In the genomic region with DNA sequence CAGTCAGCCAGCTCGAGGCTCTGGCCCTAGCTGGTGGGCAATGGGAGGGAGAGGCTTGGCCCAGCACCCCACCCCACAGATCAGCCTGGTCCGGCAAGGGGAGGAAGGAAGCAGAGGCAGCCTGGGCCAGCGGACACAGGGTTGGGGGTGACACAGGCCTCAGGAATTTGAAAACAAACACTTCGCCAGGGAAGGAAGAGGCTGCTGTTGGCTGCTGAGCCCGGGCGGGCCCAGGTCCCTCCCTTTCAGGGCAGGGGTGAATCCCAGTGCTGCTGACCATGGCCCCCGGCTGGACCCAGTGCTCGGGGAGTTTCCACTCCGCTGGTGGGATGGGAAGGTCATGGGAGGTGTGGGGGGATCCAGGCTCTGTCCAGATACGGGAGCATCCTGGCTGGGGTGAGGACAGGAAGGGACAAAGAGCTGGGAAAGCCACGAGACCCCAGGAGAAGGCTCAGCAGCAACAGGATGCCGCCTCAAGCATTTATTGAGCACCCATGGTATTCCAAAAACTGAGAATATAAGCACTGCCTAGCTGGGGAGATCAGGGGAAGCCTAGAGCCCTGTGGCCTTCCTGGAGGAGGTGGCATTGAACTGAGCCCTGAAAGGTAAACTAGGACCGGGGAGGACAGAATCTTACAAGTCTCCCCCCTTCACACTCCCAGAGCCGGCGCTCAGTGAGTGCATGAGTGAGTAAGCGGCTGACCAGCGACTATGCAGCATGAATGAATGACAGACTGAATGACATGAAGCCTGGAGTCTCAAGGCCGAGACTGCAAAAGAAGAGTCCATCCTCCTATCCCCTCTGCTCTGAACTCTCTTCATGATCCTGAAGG, we compare ENCODE assay signal across 8 cellular contexts. TPM values are rescaled to one million over a fixed set of nuclear protein-coding genes. Genes with fewer than 3 reads are reported as not detected.
DNase-seq lines count a peak whose midpoint lies in the region; ATAC-seq, FAIRE-seq and TF ChIP-seq lines count a peak whose summit lies in the region.

No MANE protein-coding gene starts in this region.

- DNase-seq in coronary artery (ENCODE audit: low spot score) = peak; percentile 95
- DNase-seq in HepG2 (ENCODE audit: low spot score) = peak; percentile 87
- peak; percentile 84 for DNase-seq in tibial nerve (ENCODE audit: low spot score in 2 of 2)
- DNase-seq in NAMALWA (ENCODE audit: low spot score) = no peak
- DNase-seq in T-helper 1 cell = no peak
- DNase-seq in NCI-H2107 treated with DMSO at 0.1 percent for 48 hours (lab: John Stamatoyannopoulos, UW; ENCODE audit: unreplicated experiment) = no peak

- TF ChIP-seq RAD21 in HepG2 (CRISPR knock-in tag; IDR thresholded peaks at IDR 0.05) = no peak

- peak; percentile 89 for ATAC-seq in HepG2
- no peak for ATAC-seq in HG02884 (IDR thresholded peaks at IDR 0.05; ENCODE audit: unreplicated experiment)

- no peaks in the 10 kb centered on the region for H3K27me3 ChIP-seq in HUES64 (ENCODE audit: insufficient read depth, low read length)
- no peaks in the 10 kb centered on the region for H3K27me3 ChIP-seq in HepG2 (ENCODE audit: control insufficient read depth in 1 of 2, insufficient read depth in 2 of 2, low read length in 2 of 2)
- no peaks in the 10 kb centered on the region for H3K27me3 ChIP-seq in tibial nerve

- H3K4me1 ChIP-seq in HUES64 (ENCODE audit: insufficient read depth, low read length) (peaks cover 11% of the 10 kb centered on the region), HepG2 (ENCODE audit: insufficient read depth, low read length) (peaks cover 90% of the 10 kb centered on the region), tibial nerve (peaks cover 3 to 58% (median 31%) of the 10 kb centered on the region in 4 donors)

- H2AFZ ChIP-seq in HepG2 (ENCODE audit: low read length) = no peak overlapping the region

- no peaks in the 10 kb centered on the region for H3K9me3 ChIP-seq in HUES64 (ENCODE audit: insufficient read depth, low read depth, low read length)
- no peaks in the 10 kb centered on the region for H3K9me3 ChIP-seq in HepG2 (ENCODE audit: low read length)
- H3K9me3 ChIP-seq in tibial nerve = no peaks in the 10 kb centered on the region

- H4K20me1 ChIP-seq in HepG2 (ENCODE audit: insufficient read depth, low read length) = no peaks in the 10 kb centered on the region

- TF ChIP-seq EP300 in HepG2 (IDR thresholded peaks at IDR 0.05; ENCODE audit: low read depth in 2 of 2, low read length in 2 of 2) (peak; percentile 15 to 76; a peak in 3 of 4 replicates), HepG2 (CRISPR knock-in tag; IDR thresholded peaks at IDR 0.05; ENCODE audit: borderline replicate concordance) (no peak; the same call in 1 of the 2 replicates), tibial nerve (IDR thresholded peaks at IDR 0.05) (peak; percentile 76 to 88)

- H3K36me3 ChIP-seq in HUES64 (ENCODE audit: insufficient read depth, low read length) (no peaks in the 10 kb centered on the region), HepG2 (replicated peaks in 1 of 2; ENCODE audit: control insufficient read depth in 1 of 2, insufficient read depth in 2 of 2, low read length in 2 of 2) (no peaks in the 10 kb centered on the region), tibial nerve (no peaks in the 10 kb centered on the region)

- TF ChIP-seq CTCF in coronary artery (IDR thresholded peaks at IDR 0.05) (no peak), HepG2 (CRISPR knock-in tag; IDR thresholded peaks at IDR 0.05) (0 out of 2 replicates have a peak, but pooled peaks have one; percentile 10), tibial nerve (IDR thresholded peaks at IDR 0.05) (no peak)

- intact Hi-C loops in HepG2 (cut with micrococcal nuclease; ENCODE audit: unreplicated experiment) = loop anchor here (1.0 kb wide), 1 partner anchor 38 kb away; no protein-coding TSS in a partner anchor

- WGBS in HUES64 = 58% methylated on average over 18 of the region's 18 CpGs
- WGBS in HepG2 (ENCODE audit: low lambda C conversion rate) = 5% methylated on average over 14 of the region's 18 CpGs
- WGBS in tibial nerve, 2 donors = 28 to 40% methylated on average over 16 of the region's 18 CpGs

- POLR2A ChIA-PET in HepG2 (lab: Yijun Ruan, JAX) = interaction anchor here (0.7 to 4.5 kb wide), 13 partner anchors 10 to 332 kb away, joined by 3 to 51 read pairs (median 3); a partner anchor contains a TSS

- CTCF ChIA-PET in HepG2 (lab: Yijun Ruan, JAX; ENCODE audit: low intra/inter-chr PET ratio, low total read pairs) = no interaction called here

- H3K4me3 ChIP-seq in HUES64 (ENCODE audit: low read length) (no peak overlapping the region), coronary artery (peak overlapping the region; percentile 35), HepG2 (replicated peaks in 1 of 3; ENCODE audit: insufficient read depth in 1 of 3, low read depth in 2 of 3, low read length in 3 of 3) (peak overlapping the region; percentile 18 to 64 (median 30); a peak in 4 of 6 replicates), tibial nerve (no peak overlapping the region)

- H3K27ac ChIP-seq in HUES64 (ENCODE audit: low read depth, low read length) = peak overlapping the region; percentile 79
- peak overlapping the region; percentile 80 to 96 for H3K27ac ChIP-seq in coronary artery
- peak overlapping the region; percentile 76 for H3K27ac ChIP-seq in HepG2 (ENCODE audit: extremely low read length, insufficient read depth, low read length)
- H3K27ac ChIP-seq in tibial nerve = peak overlapping the region; percentile 85 to 97 (median 94)

- TF ChIP-seq POLR2A in HepG2 (IDR thresholded peaks at IDR 0.05; ENCODE audit: insufficient read depth in 1 of 2, low read depth in 2 of 2, low read length in 2 of 2) = peak; percentile 46 to 47; a peak in 2 of 4 replicates
- TF ChIP-seq POLR2A in tibial nerve (IDR thresholded peaks at IDR 0.05) = peak in 1 of 2 donors; percentile 35

- no peaks in the 10 kb centered on the region for H3K79me2 ChIP-seq in HepG2 (ENCODE audit: insufficient read depth, low read length)

- peak; percentile 67 for FAIRE-seq in HepG2 (lab: Jason Lieb, UNC)

- BruUV-seq in HepG2 (replicated peaks; lab: Mats Ljungman, UMichigan) = TSS peak; percentile 52

- H3K4me2 ChIP-seq in HepG2 (ENCODE audit: low read depth, low read length) = peak overlapping the region; percentile 88

- in situ Hi-C loops in HepG2 (cut with HindIII; ENCODE audit: extremely low pct_ligation_motif_present, low pct_unique_long_range_greater_than_20kb) = loop anchor here (5.0 kb wide), 2 partner anchors 35 to 105 kb away; no protein-coding TSS in a partner anchor

- peak overlapping the region; percentile 15 for H3K9ac ChIP-seq in HUES64 (ENCODE audit: low read depth, low read length)
- peak overlapping the region; percentile 63 for H3K9ac ChIP-seq in HepG2 (ENCODE audit: insufficient read depth, low read depth, low read length)

RNA-seq across cellular contexts. Expression of a gene that starts 26.2 kb away (rescaled TPM):
- 28.0 TPM for polyA plus RNA-seq in HUES64 (2013, experiment 1 of 2)
- polyA plus RNA-seq in HUES64 (2013, experiment 2 of 2) = 32.0 TPM
- total RNA-seq in HepG2 (2016; rRNA removed; fragmentation: Illumina TruSeq; extraction: Trizol) (15.5 and 33.6 TPM in 2 replicates), tibial nerve (10 to 100 TPM; 30.0 to 66.9 (median 35.9) TPM)
- 6.7 and 7.8 TPM in 2 replicates for total RNA-seq in HepG2 (2016; cell fraction: cytosol; rRNA removed; fragmentation: Illumina TruSeq; extraction: Trizol; ENCODE audit: low read depth)
- 10.8 and 35.8 TPM in 2 replicates for total RNA-seq in HepG2 (2016; cell fraction: insoluble cytoplasmic fraction; rRNA removed; fragmentation: Illumina TruSeq; extraction: Trizol)
- total RNA-seq in HepG2 (2016; cell fraction: membrane; rRNA removed; fragmentation: Illumina TruSeq; extraction: Trizol) = 14.9 and 16.9 TPM in 2 replicates
- 41.9 and 47.9 TPM in 2 replicates for total RNA-seq in HepG2 (2016; cell fraction: nucleus; rRNA removed; fragmentation: Illumina TruSeq; extraction: Trizol)
- 53.6 and 62.5 TPM in 2 replicates for polyA plus RNA-seq in HepG2 (2011; rRNA removed)
- 39.1 and 62.9 TPM in 2 replicates for polyA plus RNA-seq in HepG2 (2011; cell fraction: cytosol; rRNA removed)
- polyA plus RNA-seq in HepG2 (2011; cell fraction: nucleus; rRNA removed) = 163 and 212 TPM in 2 replicates
- polyA plus RNA-seq in HepG2 (2012) = 25.4 and 56.3 TPM in 2 replicates
- 2.1 and 2.2 TPM in 2 replicates for polyA plus RNA-seq in HepG2 (2016; cell fraction: cytosol; fragmentation: Illumina TruSeq; extraction: Trizol; ENCODE audit: low read depth)
- 11.5 and 14.9 TPM in 2 replicates for polyA plus RNA-seq in HepG2 (2016; cell fraction: insoluble cytoplasmic fraction; fragmentation: Illumina TruSeq; extraction: Trizol; ENCODE audit: low read depth)
- 5.7 and 6.8 TPM in 2 replicates for polyA plus RNA-seq in HepG2 (2016; cell fraction: membrane; fragmentation: Illumina TruSeq; extraction: Trizol; ENCODE audit: low read depth)
- 84.4 and 87.2 TPM in 2 replicates for polyA plus RNA-seq in HepG2 (2016; cell fraction: nucleus; fragmentation: Illumina TruSeq; extraction: Trizol; ENCODE audit: insufficient read depth, low read depth)
- 69.9 and 218 TPM in 2 replicates for polyA minus RNA-seq in HepG2 (2011; rRNA and poly(A)+ RNA removed; ENCODE audit: low replicate concordance)
- polyA minus RNA-seq in HepG2 (2011; cell fraction: cytosol; rRNA and poly(A)+ RNA removed) = 72.7 and 86.9 TPM in 2 replicates
- 65.6 and 79.3 TPM in 2 replicates for polyA minus RNA-seq in HepG2 (2011; cell fraction: nucleus; rRNA and poly(A)+ RNA removed)

RNA-seq across cellular contexts. Expression of a gene that starts 30.3 kb away (rescaled TPM):
- polyA plus RNA-seq in HUES64 (2013, experiment 1 of 2) = 12.8 TPM
- 15.7 TPM for polyA plus RNA-seq in HUES64 (2013, experiment 2 of 2)
- total RNA-seq in HepG2 (2016; rRNA removed; fragmentation: Illumina TruSeq; extraction: Trizol) (1.8 and 2.0 TPM in 2 replicates), tibial nerve (10 to 100 TPM in 2 of 4 donors, 1 to 10 TPM in 2; 7.8 to 19.3 (median 11.1) TPM)
- 0.53 and 1.0 TPM in 2 replicates for total RNA-seq in HepG2 (2016; cell fraction: cytosol; rRNA removed; fragmentation: Illumina TruSeq; extraction: Trizol; ENCODE audit: low read depth)
- total RNA-seq in HepG2 (2016; cell fraction: insoluble cytoplasmic fraction; rRNA removed; fragmentation: Illumina TruSeq; extraction: Trizol) = 1.4 and 2.3 TPM in 2 replicates
- total RNA-seq in HepG2 (2016; cell fraction: membrane; rRNA removed; fragmentation: Illumina TruSeq; extraction: Trizol) = 1.3 and 1.5 TPM in 2 replicates
- total RNA-seq in HepG2 (2016; cell fraction: nucleus; rRNA removed; fragmentation: Illumina TruSeq; extraction: Trizol) = 1.9 and 2.1 TPM in 2 replicates
- polyA plus RNA-seq in HepG2 (2011; rRNA removed) = 1.7 and 2.2 TPM in 2 replicates
- polyA plus RNA-seq in HepG2 (2011; cell fraction: cytosol; rRNA removed) = 1.7 and 2.2 TPM in 2 replicates
- 9.9 and 10.1 TPM in 2 replicates for polyA plus RNA-seq in HepG2 (2011; cell fraction: nucleus; rRNA removed)
- polyA plus RNA-seq in HepG2 (2012) = 0.88 and 1.6 TPM in 2 replicates
- polyA plus RNA-seq in HepG2 (2016; cell fraction: cytosol; fragmentation: Illumina TruSeq; extraction: Trizol; ENCODE audit: low read depth) = 0.47 and 1.2 TPM in 2 replicates
- 1.7 and 2.2 TPM in 2 replicates for polyA plus RNA-seq in HepG2 (2016; cell fraction: insoluble cytoplasmic fraction; fragmentation: Illumina TruSeq; extraction: Trizol; ENCODE audit: low read depth)
- 0.94 and 1.7 TPM in 2 replicates for polyA plus RNA-seq in HepG2 (2016; cell fraction: membrane; fragmentation: Illumina TruSeq; extraction: Trizol; ENCODE audit: low read depth)
- 4.0 and 5.0 TPM in 2 replicates for polyA plus RNA-seq in HepG2 (2016; cell fraction: nucleus; fragmentation: Illumina TruSeq; extraction: Trizol; ENCODE audit: insufficient read depth, low read depth)
- polyA minus RNA-seq in HepG2 (2011; rRNA and poly(A)+ RNA removed; ENCODE audit: low replicate concordance) = 1.3 and 7.5 TPM in 2 replicates
- polyA minus RNA-seq in HepG2 (2011; cell fraction: cytosol; rRNA and poly(A)+ RNA removed) = 0.69 and 0.79 TPM in 2 replicates
- 1.4 and 2.1 TPM in 2 replicates for polyA minus RNA-seq in HepG2 (2011; cell fraction: nucleus; rRNA and poly(A)+ RNA removed)

RNA-seq across cellular contexts. Expression of a gene that starts 54.9 kb away (rescaled TPM):
- 5.7 TPM for polyA plus RNA-seq in HUES64 (2013, experiment 1 of 2)
- 4.8 TPM for polyA plus RNA-seq in HUES64 (2013, experiment 2 of 2)
- total RNA-seq in HepG2 (2016; rRNA removed; fragmentation: Illumina TruSeq; extraction: Trizol) (0.98 and 1.6 TPM in 2 replicates), tibial nerve (10 to 100 TPM in 2 of 4 donors, 1 to 10 TPM in 2; 3.6 to 14.4 (median 9.6) TPM)
- total RNA-seq in HepG2 (2016; cell fraction: cytosol; rRNA removed; fragmentation: Illumina TruSeq; extraction: Trizol; ENCODE audit: low read depth) = 0.62 and 0.71 TPM in 2 replicates
- total RNA-seq in HepG2 (2016; cell fraction: insoluble cytoplasmic fraction; rRNA removed; fragmentation: Illumina TruSeq; extraction: Trizol) = 1.00 and 1.9 TPM in 2 replicates
- total RNA-seq in HepG2 (2016; cell fraction: membrane; rRNA removed; fragmentation: Illumina TruSeq; extraction: Trizol) = 1.8 and 1.9 TPM in 2 replicates
- 0.99 and 1.3 TPM in 2 replicates for total RNA-seq in HepG2 (2016; cell fraction: nucleus; rRNA removed; fragmentation: Illumina TruSeq; extraction: Trizol)
- 0.27 and 0.29 TPM in 2 replicates for polyA plus RNA-seq in HepG2 (2011; rRNA removed)
- 0.12 and 0.42 TPM in 2 replicates for polyA plus RNA-seq in HepG2 (2011; cell fraction: cytosol; rRNA removed)
- 0.43 and 0.48 TPM in 2 replicates for polyA plus RNA-seq in HepG2 (2011; cell fraction: nucleus; rRNA removed)
- polyA plus RNA-seq in HepG2 (2012) = 0.38 and 0.53 TPM in 2 replicates
- polyA plus RNA-seq in HepG2 (2016; cell fraction: cytosol; fragmentation: Illumina TruSeq; extraction: Trizol; ENCODE audit: low read depth) = 0.38 and 0.65 TPM in 2 replicates
- polyA plus RNA-seq in HepG2 (2016; cell fraction: insoluble cytoplasmic fraction; fragmentation: Illumina TruSeq; extraction: Trizol; ENCODE audit: low read depth) = 0.47 and 0.85 TPM in 2 replicates
- polyA plus RNA-seq in HepG2 (2016; cell fraction: membrane; fragmentation: Illumina TruSeq; extraction: Trizol; ENCODE audit: low read depth) = 0.76 and 1.2 TPM in 2 replicates
- 0.41 and 2.0 TPM in 2 replicates for polyA plus RNA-seq in HepG2 (2016; cell fraction: nucleus; fragmentation: Illumina TruSeq; extraction: Trizol; ENCODE audit: insufficient read depth, low read depth)
- 4.2 and 10.4 TPM in 2 replicates for polyA minus RNA-seq in HepG2 (2011; rRNA and poly(A)+ RNA removed; ENCODE audit: low replicate concordance)
- 2.1 TPM in 1 of 2 replicates, not detected in the other for polyA minus RNA-seq in HepG2 (2011; cell fraction: cytosol; rRNA and poly(A)+ RNA removed)
- 0.39 and 1.1 TPM in 2 replicates for polyA minus RNA-seq in HepG2 (2011; cell fraction: nucleus; rRNA and poly(A)+ RNA removed)

Comparison
In these comparisons a context has a peak if more than half of its experiments do, and no peak if none do; other contexts are left out.
1. H3K4me3 ChIP-seq: peak in coronary artery (single experiment) and HepG2 (3 of 3); none in HUES64 (single experiment) and tibial nerve (0 of 4).
2. DNase-seq: peak in coronary artery (single experiment), HepG2 (single experiment) and tibial nerve (2 of 2); none in NAMALWA (single experiment), T-helper 1 cell (0 of 5) and NCI-H2107 treated with DMSO at 0.1 percent for 48 hours (single experiment).
3. Peak in every context shown above with its lines, with median percentiles within 50 percentile points of each other: H3K27ac ChIP-seq.